ENCODE assay signal across 1 cellular context in genomic region chr1:230849451-230850194, GRCh38.
TF ChIP-seq lines count a peak whose summit lies in the region.

No MANE protein-coding gene starts in this region.

TF ChIP-seq in WTC11, 78 proteins besides CTCF, POLR2A, EP300 and RAD21 (continued from another document):
- TF ChIP-seq ATF6 (CRISPR knock-in tag; IDR thresholded peaks at IDR 0.05) (no peak), E2F1 (CRISPR knock-in tag; IDR thresholded peaks at IDR 0.05) (no peak), E2F4 (CRISPR knock-in tag; IDR thresholded peaks at IDR 0.05; ENCODE audit: borderline replicate concordance, low read depth) (no peak)
